ENCODE assay signal across 15 cellular contexts in genomic region chr5:112614285-112614684, GRCh38.
DNase-seq lines count a peak whose midpoint lies in the region; ATAC-seq, FAIRE-seq and TF ChIP-seq lines count a peak whose summit lies in the region.
"Had no signal": no experiment of that assay in that cellular context is flagged by ENCODE, and none has a peak within 500 bp of the region (broad histone marks: within the 10 kb centered on the region; RNA-seq: fewer than 3 reads in every experiment).

No MANE protein-coding gene starts in this region.

- no peak for FAIRE-seq in bronchial epithelial cell (lab: Jason Lieb, UNC)
- FAIRE-seq: A204.1, HepG2, HTR-8/SVneo had no signal

- H3K9me3 Mint-ChIP-seq in Calu3 (ENCODE audit: low read depth, unreplicated experiment) = no peaks in the 10 kb centered on the region
- H3K9me3 Mint-ChIP-seq: CD4-positive, alpha-beta T cell; HFFc6 had no signal

- ATAC-seq in left lung (peak; percentile 39), left ventricle myocardium superior (no peak), psoas muscle (no peak)
- ATAC-seq: HepG2 had no signal

- H3K4me3 Mint-ChIP-seq in Calu3 (ENCODE audit: low read depth, unreplicated experiment) = no peak overlapping the region
- H3K4me3 Mint-ChIP-seq: B cell; CD4-positive, alpha-beta T cell; HFFc6 had no signal

- H3K27ac Mint-ChIP-seq in Calu3 (ENCODE audit: unreplicated experiment) = no peak overlapping the region
- H3K27ac Mint-ChIP-seq: B cell; CD4-positive, alpha-beta T cell; HFFc6 had no signal

- no peaks in the 10 kb centered on the region for H3K36me3 Mint-ChIP-seq in Calu3 (ENCODE audit: insufficient read depth, unreplicated experiment)

- H3K27me3 Mint-ChIP-seq in Calu3 (ENCODE audit: unreplicated experiment) = no peaks in the 10 kb centered on the region
- H3K27me3 Mint-ChIP-seq: B cell; CD4-positive, alpha-beta T cell had no signal

- H3K4me1 ChIP-seq in left lung (no peaks in the 10 kb centered on the region), psoas muscle (no peaks in the 10 kb centered on the region)

- TF ChIP-seq CTCF in Calu3 (IDR thresholded peaks at IDR 0.05; ENCODE audit: unreplicated experiment) (no peak), bronchial epithelial cell (IDR thresholded peaks at IDR 0.05; ENCODE audit: insufficient read depth, low read length, severe bottlenecking) (no peak), left lung (IDR thresholded peaks at IDR 0.05) (no peak), psoas muscle (IDR thresholded peaks at IDR 0.05) (no peak)

- H3K27me3 ChIP-seq in bronchial epithelial cell (ENCODE audit: control insufficient read depth, insufficient read depth, low read length) (peaks cover 2% of the 10 kb centered on the region), left lung (no peaks in the 10 kb centered on the region), psoas muscle (ENCODE audit: insufficient read depth in 3 of 3, low read length in 2 of 3) (no peaks in the 10 kb centered on the region)

- intact Hi-C loops in Calu3 (cut with micrococcal nuclease; ENCODE audit: unreplicated experiment) (no loop called here), left lung (cut with DNase I) (no loop called here), left ventricle myocardium superior (cut with micrococcal nuclease) (no loop called here), psoas muscle (cut with DNase I) (no loop called here)

- H3K4me3 ChIP-seq in bronchial epithelial cell (ENCODE audit: low read depth, low read length) = no peak overlapping the region
- H3K4me3 ChIP-seq in left lung = no peak overlapping the region
- no peak overlapping the region for H3K4me3 ChIP-seq in psoas muscle

- no TSS peak for BruUV-seq in Calu3 (replicated peaks; lab: Mats Ljungman, UMichigan)

- CTCF ChIA-PET in Calu3 (lab: Charles Lee) = interaction anchor here (0.6 kb wide), 1 partner anchor 37 kb away, joined by 5 read pairs; no protein-coding TSS in a partner anchor

- H3K27ac ChIP-seq in left lung (no peak overlapping the region), psoas muscle (no peak overlapping the region)

- no peaks in the 10 kb centered on the region for H3K36me3 ChIP-seq in bronchial epithelial cell (ENCODE audit: control insufficient read depth, insufficient read depth, low read length)
- H3K36me3 ChIP-seq in left lung = no peaks in the 10 kb centered on the region
- no peaks in the 10 kb centered on the region for H3K36me3 ChIP-seq in psoas muscle (ENCODE audit: insufficient read depth in 1 of 2, low read depth in 1 of 2)

- peaks cover 13% of the 10 kb centered on the region for H3K4me1 Mint-ChIP-seq in Calu3 (ENCODE audit: low read depth, unreplicated experiment)
- H3K4me1 Mint-ChIP-seq: B cell had no signal

- DNase-seq in Calu3 (peak; percentile 22), DMS53 treated with DMSO at 0.1 percent for 48 hours (lab: John Stamatoyannopoulos, UW; ENCODE audit: unreplicated experiment) (peak; percentile 5), bronchial epithelial cell (ENCODE audit: low read depth) (peak; percentile 32), left lung (no peak), left ventricle myocardium superior (no peak), GDM1 (lab: John Stamatoyannopoulos, UW) (no peak), psoas muscle (no peak)
- DNase-seq: C1 segment of cervical spinal cord; CD4-positive, alpha-beta T cell; DMS153; HFFc6 had no signal

- 95 to 99% (median 95%) methylated on average over 4 of the region's 4 CpGs for WGBS in psoas muscle, 3 donors

- H3K9me3 ChIP-seq in left lung = no peaks in the 10 kb centered on the region
- no peaks in the 10 kb centered on the region for H3K9me3 ChIP-seq in psoas muscle

Comparison
In these comparisons a context has a peak if more than half of its experiments do, and no peak if none do; other contexts are left out.
1. DNase-seq: peak in Calu3 (single experiment), DMS53 treated with DMSO at 0.1 percent for 48 hours (single experiment) and bronchial epithelial cell (single experiment); none in left lung (0 of 2), left ventricle myocardium superior (single experiment), GDM1 (single experiment) and psoas muscle (0 of 2).